21 cellular contexts compared by ENCODE assay signal in genomic region chr17:647340-648197, GRCh38.
"Had no signal": no experiment of that assay in that cellular context is flagged by ENCODE, and none has a peak within 500 bp of the region (broad histone marks: within the 10 kb centered on the region; RNA-seq: fewer than 3 reads in every experiment).

No MANE protein-coding gene starts in this region.

- ATAC-seq: activated naive CD4-positive, alpha-beta T cell treated with anti-CD3 and anti-CD28 coated beads, Interleukin-2, amount 50 U/mL, for 72 hours; gastroesophageal sphincter; naive thymus-derived CD8-positive, alpha-beta T cell had no signal

- H3K4me1 Mint-ChIP-seq: neural progenitor cell had no signal

- H3K4me3 ChIP-seq: coronary artery, gastroesophageal sphincter, neural progenitor cell, prostate gland, right atrium auricular region, spleen, tibial artery had no signal

- H3K4me3 Mint-ChIP-seq: endodermal cell; naive thymus-derived CD8-positive, alpha-beta T cell; neural progenitor cell; stimulated activated naive CD8-positive, alpha-beta T cell treated with anti-CD3 and anti-CD28 coated beads, Interleukin-15, Interleukin-2, amounts not matched to agents 100 ng/mL and 50 ng/mL, for 24 hours had no signal

- H3K9me3 ChIP-seq: gastroesophageal sphincter, prostate gland, right atrium auricular region, spleen, tibial artery had no signal

- DNase-seq: activated CD4-positive, alpha-beta T cell treated with anti-CD3 and anti-CD28 coated beads for 4 hours; activated CD4-positive, alpha-beta T cell treated with anti-CD3 and anti-CD28 coated beads, Interleukin-2, amount 50 U/mL, for 48 hours; activated CD4-positive, CD25-positive, alpha-beta regulatory T cell; activated gamma-delta T cell; cerebellar nuclear complex; endodermal cell; kidney; naive thymus-derived CD8-positive, alpha-beta T cell; spleen; stimulated activated CD4-positive, alpha-beta T cell treated with anti-CD3 and anti-CD28 coated beads, Interleukin-4, amount 100 ng/mL, for 1 hour; substantia nigra; T1000; tibial artery had no signal

- H3K4me1 ChIP-seq: neural progenitor cell, prostate gland, spleen, tibial artery had no signal

- H3K27ac Mint-ChIP-seq: activated naive CD4-positive, alpha-beta T cell treated with anti-CD3 and anti-CD28 coated beads, Interleukin-2, amount 50 U/mL, for 72 hours; endodermal cell; neural progenitor cell; stimulated activated naive CD8-positive, alpha-beta T cell treated with anti-CD3 and anti-CD28 coated beads, Interleukin-15, Interleukin-2, amounts not matched to agents 100 ng/mL and 50 ng/mL, for 24 hours had no signal

- H3K27ac ChIP-seq: coronary artery, epithelial cell of prostate, gastroesophageal sphincter, neural progenitor cell, prostate gland, right atrium auricular region, spleen, tibial artery had no signal

- H3K27me3 Mint-ChIP-seq: naive thymus-derived CD8-positive, alpha-beta T cell; stimulated activated naive CD8-positive, alpha-beta T cell treated with anti-CD3 and anti-CD28 coated beads, Interleukin-15, Interleukin-2, amounts not matched to agents 100 ng/mL and 50 ng/mL, for 24 hours had no signal

- H3K9me3 Mint-ChIP-seq: naive thymus-derived CD8-positive, alpha-beta T cell had no signal

- H3K27me3 ChIP-seq: gastroesophageal sphincter, neural progenitor cell, right atrium auricular region, spleen, tibial artery had no signal

- H3K9ac ChIP-seq: neural progenitor cell had no signal

- H3K36me3 ChIP-seq: neural progenitor cell, prostate gland had no signal
